Comparison of ENCODE assay signal across 11 cellular contexts in genomic region chr7:7323352-7323751, GRCh38.
A peak's percentile ranks its signal among the peaks of the same experiment; 100 is the strongest.
DNase-seq lines count a peak whose midpoint lies in the region; ATAC-seq, FAIRE-seq and TF ChIP-seq lines count a peak whose summit lies in the region.
"Had no signal": no experiment of that assay in that cellular context is flagged by ENCODE, and none has a peak within 500 bp of the region (broad histone marks: within the 10 kb centered on the region; RNA-seq: fewer than 3 reads in every experiment).

No MANE protein-coding gene starts in this region.

- TF ChIP-seq EP300 in tibial nerve (IDR thresholded peaks at IDR 0.05), result no peak

- ATAC-seq in GM18511 (IDR thresholded peaks at IDR 0.05; ENCODE audit: unreplicated experiment), result peak; percentile 81
- ATAC-seq in GM21717 (IDR thresholded peaks at IDR 0.05; ENCODE audit: unreplicated experiment), result peak; percentile 69
- ATAC-seq in HG03558 (IDR thresholded peaks at IDR 0.05; ENCODE audit: extremely low read depth, unreplicated experiment), result peak; percentile 42

- no peak overlapping the region for H3K4me3 ChIP-seq in kidney epithelial cell (ENCODE audit: low read depth, low read length)
- no peak overlapping the region for H3K4me3 ChIP-seq in tibial nerve

- DNase-seq in kidney epithelial cell (ENCODE audit: low read depth), result peak; percentile 48
- no peak for DNase-seq in RWPE1 (ENCODE audit: low spot score)
- DNase-seq in Kasumi-1 (lab: John Stamatoyannopoulos, UW), result no peak
- DNase-seq in H54 (ENCODE audit: insufficient read length, low spot score), result no peak
- DNase-seq in tibial nerve (ENCODE audit: low spot score in 2 of 2), result no peak
- DNase-seq: DND-41, mammary epithelial cell, substantia nigra had no signal

- peaks cover 2% of the 10 kb centered on the region for H3K27me3 ChIP-seq in kidney epithelial cell (ENCODE audit: control insufficient read depth, insufficient read depth, low read length)
- no peaks in the 10 kb centered on the region for H3K27me3 ChIP-seq in tibial nerve

- H3K27ac ChIP-seq in RWPE1 (no peak overlapping the region), tibial nerve (no peak overlapping the region)

- POLR2A ChIA-PET in RWPE1 (lab: Yijun Ruan, JAX; ENCODE audit: low non-redundant PET), result no interaction called here

- CTCF ChIA-PET in RWPE1 (lab: Yijun Ruan, JAX), result no interaction called here

- H3K36me3 ChIP-seq in kidney epithelial cell (ENCODE audit: control insufficient read depth, insufficient read depth, low read length), result no peaks in the 10 kb centered on the region
- no peaks in the 10 kb centered on the region for H3K36me3 ChIP-seq in tibial nerve

- no peaks in the 10 kb centered on the region for H3K9me3 ChIP-seq in tibial nerve

- WGBS in tibial nerve, 2 donors, result 68 to 73% methylated on average over 6 of the region's 6 CpGs

- TF ChIP-seq POLR2A in H54 (IDR thresholded peaks at IDR 0.05; ENCODE audit: low read depth, low read length) (no peak), tibial nerve (IDR thresholded peaks at IDR 0.05) (no peak)

- FAIRE-seq in H54 (lab: Jason Lieb, UNC), result no peak

- H3K4me1 ChIP-seq in tibial nerve, result no peaks in the 10 kb centered on the region

- no peak for TF ChIP-seq CTCF in kidney epithelial cell (IDR thresholded peaks at IDR 0.05; ENCODE audit: insufficient read depth, low read length, poor library complexity, severe bottlenecking)
- TF ChIP-seq CTCF in RWPE1 (conservative IDR thresholded peaks at IDR 0.05; ENCODE audit: low read depth), result no peak
- no peak for TF ChIP-seq CTCF in tibial nerve (IDR thresholded peaks at IDR 0.05)
